Comparison of ENCODE assay signal across 30 cellular contexts in the genomic region with DNA sequence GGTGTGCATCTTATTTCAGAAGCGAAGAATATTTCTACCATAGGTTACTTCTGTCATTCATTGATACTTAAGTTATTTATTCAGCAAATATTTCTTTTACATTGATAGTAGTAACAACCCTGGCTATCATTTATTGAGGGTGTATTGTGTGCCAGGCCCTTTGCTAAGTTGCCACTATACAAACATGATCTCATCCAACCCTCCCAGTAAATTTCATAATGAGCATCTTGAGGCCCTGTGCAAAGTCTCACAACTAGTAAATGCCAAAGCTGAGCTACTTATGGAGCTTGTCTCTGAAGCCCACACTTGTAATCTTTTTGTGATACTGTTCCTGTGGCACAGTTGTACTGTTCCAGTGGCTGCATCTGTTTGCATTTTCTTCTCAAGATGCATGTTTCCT.
"Had no signal": no experiment of that assay in that cellular context is flagged by ENCODE, and none has a peak within 500 bp of the region (broad histone marks: within the 10 kb centered on the region; RNA-seq: fewer than 3 reads in every experiment).

No MANE protein-coding gene starts in this region.

- H3K4me3 ChIP-seq: adrenal gland, body of pancreas, esophagus squamous epithelium had no signal

- DNase-seq: activated CD4-positive, alpha-beta memory T cell treated with anti-CD3 and anti-CD28 coated beads for 36 hours; activated CD4-positive, alpha-beta T cell treated with anti-CD3 and anti-CD28 coated beads for 1 hour; activated CD4-positive, alpha-beta T cell treated with anti-CD3 and anti-CD28 coated beads for 4 hours; activated CD4-positive, alpha-beta T cell treated with anti-CD3 and anti-CD28 coated beads, Interleukin-2, amount 50 U/mL, for 1 hour; activated CD8-positive, alpha-beta memory T cell treated with anti-CD3 and anti-CD28 coated beads, Interleukin-2, amount 10 ng/mL, durations not matched to agents 7 days and 5 days; activated CD8-positive, alpha-beta memory T cell treated with anti-CD3 and anti-CD28 coated beads, Interleukin-2, amount 50 U/mL, for 4 hours; activated CD8-positive, alpha-beta T cell treated with anti-CD3 and anti-CD28 coated beads, Interleukin-2, amount 10 ng/mL, durations not matched to agents 7 days and 5 days; activated effector memory CD4-positive, alpha-beta T cell treated with anti-CD3 and anti-CD28 coated beads, Interleukin-2, amount 50 U/mL, for 16 hours; activated naive CD4-positive, alpha-beta T cell treated with anti-CD3 and anti-CD28 coated beads for 36 hours; activated naive CD8-positive, alpha-beta T cell treated with anti-CD3 and anti-CD28 coated beads for 36 hours; activated naive CD8-positive, alpha-beta T cell treated with anti-CD3 and anti-CD28 coated beads, Interleukin-2, amount 50 U/mL, for 24 hours; activated T-cell treated with anti-CD3 and anti-CD28 coated beads, Interleukin-2, amount 50 U/mL, for 1 hour; activated T-cell treated with anti-CD3 and anti-CD28 coated beads, Interleukin-2, amount 50 U/mL, for 48 hours; adrenal gland; amygdala; aorta; body of pancreas; caudate nucleus; cortex of kidney; dermis blood vessel endothelial cell; effector CD4-positive, alpha-beta T cell; effector memory CD8-positive, alpha-beta T cell; esophagus squamous epithelium; head of caudate nucleus; T-helper 2 cell had no signal

- H3K4me1 ChIP-seq: adrenal gland, body of pancreas had no signal

- ATAC-seq: activated CD8-positive, alpha-beta memory T cell treated with anti-CD3 and anti-CD28 coated beads, Interleukin-2, amount 10 ng/mL, durations not matched to agents 7 days and 5 days; activated CD8-positive, alpha-beta T cell treated with anti-CD3 and anti-CD28 coated beads, Interleukin-2, amount 10 ng/mL, durations not matched to agents 7 days and 5 days; activated naive CD8-positive, alpha-beta T cell treated with anti-CD3 and anti-CD28 coated beads, Interleukin-2, amount 50 U/mL, for 24 hours; body of pancreas; effector memory CD8-positive, alpha-beta T cell; WTC11 had no signal

- H3K27ac Mint-ChIP-seq: activated CD4-positive, alpha-beta memory T cell treated with anti-CD3 and anti-CD28 coated beads for 36 hours; activated CD8-positive, alpha-beta memory T cell treated with anti-CD3 and anti-CD28 coated beads, Interleukin-2, amount 10 ng/mL, durations not matched to agents 7 days and 5 days; activated CD8-positive, alpha-beta T cell treated with anti-CD3 and anti-CD28 coated beads, Interleukin-2, amount 10 ng/mL, durations not matched to agents 7 days and 5 days; activated naive CD4-positive, alpha-beta T cell treated with anti-CD3 and anti-CD28 coated beads for 36 hours; activated naive CD4-positive, alpha-beta T cell treated with anti-CD3 and anti-CD28 coated beads, Interleukin-2, amount 50 U/mL, for 24 hours; activated naive CD8-positive, alpha-beta T cell treated with anti-CD3 and anti-CD28 coated beads for 36 hours; activated naive CD8-positive, alpha-beta T cell treated with anti-CD3 and anti-CD28 coated beads, Interleukin-2, amount 50 U/mL, for 24 hours; activated T-helper 1 cell treated with anti-CD3 and anti-CD28 coated beads, Interleukin-12 subunit alpha, Interleukin-12 subunit beta, Interleukin-2, Interleukin-4 antibody, amounts not matched to agents 30 ng/mL and 10 ng/mL and 1 ng/mL, durations not matched to agents 14 hours and 24 hours and 36 hours; activated T-helper 2 cell treated with anti-CD3 and anti-CD28 coated beads, Interferon-gamma antibody, Interleukin-2, Interleukin-4, amounts not matched to agents 10 μg/mL and 5 μg/mL and 100 μg/mL, durations not matched to agents 14 hours and 24 hours and 36 hours; effector memory CD8-positive, alpha-beta T cell; WTC11 had no signal

- H3K27me3 ChIP-seq: adrenal gland, body of pancreas, esophagus squamous epithelium had no signal

- H3K4me3 Mint-ChIP-seq: activated CD4-positive, alpha-beta memory T cell treated with anti-CD3 and anti-CD28 coated beads for 36 hours; activated CD8-positive, alpha-beta memory T cell treated with anti-CD3 and anti-CD28 coated beads, Interleukin-2, amount 10 ng/mL, durations not matched to agents 7 days and 5 days; activated CD8-positive, alpha-beta T cell treated with anti-CD3 and anti-CD28 coated beads, Interleukin-2, amount 10 ng/mL, durations not matched to agents 7 days and 5 days; activated naive CD4-positive, alpha-beta T cell treated with anti-CD3 and anti-CD28 coated beads for 36 hours; activated naive CD4-positive, alpha-beta T cell treated with anti-CD3 and anti-CD28 coated beads, Interleukin-2, amount 50 U/mL, for 24 hours; activated naive CD8-positive, alpha-beta T cell treated with anti-CD3 and anti-CD28 coated beads for 36 hours; activated naive CD8-positive, alpha-beta T cell treated with anti-CD3 and anti-CD28 coated beads, Interleukin-2, amount 50 U/mL, for 24 hours; activated T-helper 1 cell treated with anti-CD3 and anti-CD28 coated beads, Interleukin-12 subunit alpha, Interleukin-12 subunit beta, Interleukin-2, Interleukin-4 antibody, amounts not matched to agents 30 ng/mL and 10 ng/mL and 1 ng/mL, durations not matched to agents 14 hours and 24 hours and 36 hours; effector memory CD8-positive, alpha-beta T cell; WTC11 had no signal

- H3K9me3 Mint-ChIP-seq: activated CD4-positive, alpha-beta memory T cell treated with anti-CD3 and anti-CD28 coated beads for 36 hours; activated naive CD4-positive, alpha-beta T cell treated with anti-CD3 and anti-CD28 coated beads for 36 hours; activated naive CD4-positive, alpha-beta T cell treated with anti-CD3 and anti-CD28 coated beads, Interleukin-2, amount 50 U/mL, for 24 hours; activated naive CD8-positive, alpha-beta T cell treated with anti-CD3 and anti-CD28 coated beads for 36 hours; activated naive CD8-positive, alpha-beta T cell treated with anti-CD3 and anti-CD28 coated beads, Interleukin-2, amount 50 U/mL, for 24 hours; activated T-helper 1 cell treated with anti-CD3 and anti-CD28 coated beads, Interleukin-12 subunit alpha, Interleukin-12 subunit beta, Interleukin-2, Interleukin-4 antibody, amounts not matched to agents 30 ng/mL and 10 ng/mL and 1 ng/mL, durations not matched to agents 14 hours and 24 hours and 36 hours; activated T-helper 2 cell treated with anti-CD3 and anti-CD28 coated beads, Interferon-gamma antibody, Interleukin-2, Interleukin-4, amounts not matched to agents 10 μg/mL and 5 μg/mL and 100 μg/mL, durations not matched to agents 14 hours and 24 hours and 36 hours; effector memory CD8-positive, alpha-beta T cell; WTC11 had no signal

- H3K27me3 Mint-ChIP-seq: activated CD4-positive, alpha-beta memory T cell treated with anti-CD3 and anti-CD28 coated beads for 36 hours; activated CD8-positive, alpha-beta memory T cell treated with anti-CD3 and anti-CD28 coated beads, Interleukin-2, amount 10 ng/mL, durations not matched to agents 7 days and 5 days; activated naive CD4-positive, alpha-beta T cell treated with anti-CD3 and anti-CD28 coated beads, Interleukin-2, amount 50 U/mL, for 24 hours; activated naive CD8-positive, alpha-beta T cell treated with anti-CD3 and anti-CD28 coated beads for 36 hours; activated naive CD8-positive, alpha-beta T cell treated with anti-CD3 and anti-CD28 coated beads, Interleukin-2, amount 50 U/mL, for 24 hours; effector memory CD8-positive, alpha-beta T cell had no signal

- H3K27ac ChIP-seq: adrenal gland, body of pancreas, epithelial cell of prostate, esophagus squamous epithelium had no signal

- H3K9me3 ChIP-seq: adrenal gland, body of pancreas, esophagus squamous epithelium had no signal
